Comparison of ENCODE assay signal across 26 cellular contexts in genomic region chr13:41774605-41775218, GRCh38.
DNase-seq lines count a peak whose midpoint lies in the region; ATAC-seq and TF ChIP-seq lines count a peak whose summit lies in the region.
"Had no signal": no experiment of that assay in that cellular context is flagged by ENCODE, and none has a peak within 500 bp of the region (broad histone marks: within the 10 kb centered on the region; RNA-seq: fewer than 3 reads in every experiment).

No MANE protein-coding gene starts in this region.

- no peaks in the 10 kb centered on the region for H3K4me1 ChIP-seq in breast epithelium
- H3K4me1 ChIP-seq: A549, SJSA1 had no signal

- no peaks in the 10 kb centered on the region for H3K36me3 ChIP-seq in breast epithelium

- H3K27me3 ChIP-seq in breast epithelium, result no peaks in the 10 kb centered on the region
- H3K27me3 ChIP-seq: BLaER1 treated with 17β-estradiol and CSF1 and Interleukin-3, amounts not matched to agents 10 nM and 100 nM; SJSA1 had no signal

- TF ChIP-seq POLR2A in breast epithelium (IDR thresholded peaks at IDR 0.05), result no peak

- H3K4me3 ChIP-seq in breast epithelium, result no peak overlapping the region
- H3K4me3 ChIP-seq: A549; BLaER1 treated with 17β-estradiol and CSF1 and Interleukin-3, amounts not matched to agents 10 nM and 100 nM; SJSA1 had no signal

- intact Hi-C loops in breast epithelium (cut with DNase I; ENCODE audit: low total_unique reads), result no loop called here

- DNase-seq in NCI-H748 (lab: John Stamatoyannopoulos, UW; ENCODE audit: unreplicated experiment) (peak; percentile 10), NCI-H748 treated with DMSO at 0.1 percent for 48 hours (lab: John Stamatoyannopoulos, UW) (no peak), NCI-H146 treated with DMSO at 0.1 percent for 48 hours (lab: John Stamatoyannopoulos, UW; ENCODE audit: unreplicated experiment) (peak; percentile 91), NCI-H2196 (lab: John Stamatoyannopoulos, UW; ENCODE audit: unreplicated experiment) (peak; percentile 6), breast epithelium (ENCODE audit: low spot score in 2 of 2) (no peak), osteocyte (ENCODE audit: extremely low spot score, unreplicated experiment) (no peak)
- DNase-seq: AML-193; CD4-positive, alpha-beta T cell; COR-L47; GF-D8; HCEC 1CT; IMR-90; KG1; MM.1S; NCI-H1436 treated with DMSO at 0.1 percent for 48 hours; NCI-H2029 treated with DMSO at 0.1 percent for 48 hours; NCI-H345; NCI-H510A treated with DMSO at 0.1 percent for 48 hours; NCI-H82; Right ventricle myocardium superior; RPMI8226; T-cell had no signal

- no peaks in the 10 kb centered on the region for H3K27me3 Mint-ChIP-seq in osteocyte (ENCODE audit: unreplicated experiment)
- H3K27me3 Mint-ChIP-seq: CD4-positive, alpha-beta T cell; T-cell had no signal

- no peaks in the 10 kb centered on the region for H3K4me1 Mint-ChIP-seq in osteocyte (ENCODE audit: unreplicated experiment)
- H3K4me1 Mint-ChIP-seq: T-cell had no signal

- H3K27ac ChIP-seq in breast epithelium, result no peak overlapping the region
- H3K27ac ChIP-seq: A549; BLaER1 treated with 17β-estradiol and CSF1 and Interleukin-3, amounts not matched to agents 10 nM and 100 nM; SJSA1 had no signal

- no peak overlapping the region for H3K27ac Mint-ChIP-seq in osteocyte (ENCODE audit: unreplicated experiment)
- H3K27ac Mint-ChIP-seq: CD4-positive, alpha-beta T cell; T-cell had no signal

- TF ChIP-seq CTCF in breast epithelium (IDR thresholded peaks at IDR 0.05) (no peak), osteocyte (IDR thresholded peaks at IDR 0.05) (no peak)

- H3K9me3 Mint-ChIP-seq in osteocyte (ENCODE audit: unreplicated experiment), result no peaks in the 10 kb centered on the region
- H3K9me3 Mint-ChIP-seq: CD4-positive, alpha-beta T cell; T-cell had no signal

- no peak for ATAC-seq in GM21515 (IDR thresholded peaks at IDR 0.05; ENCODE audit: unreplicated experiment)
- ATAC-seq: A549, T-cell had no signal

- no peaks in the 10 kb centered on the region for H3K9me3 ChIP-seq in breast epithelium
- H3K9me3 ChIP-seq: A549; BLaER1 treated with 17β-estradiol and CSF1 and Interleukin-3, amounts not matched to agents 10 nM and 100 nM; SJSA1 had no signal

- no peak overlapping the region for H3K4me3 Mint-ChIP-seq in osteocyte (ENCODE audit: unreplicated experiment)
- H3K4me3 Mint-ChIP-seq: CD4-positive, alpha-beta T cell; T-cell had no signal

- H3K36me3 Mint-ChIP-seq in osteocyte (ENCODE audit: unreplicated experiment), result peaks cover 6% of the 10 kb centered on the region

Comparison
In these comparisons a context has a peak if more than half of its experiments do, and no peak if none do; other contexts are left out.
1. DNase-seq: peak in NCI-H748 (single experiment), NCI-H146 treated with DMSO at 0.1 percent for 48 hours (single experiment) and NCI-H2196 (single experiment); none in NCI-H748 treated with DMSO at 0.1 percent for 48 hours (single experiment), breast epithelium (0 of 2) and osteocyte (single experiment).